In genomic region chr1:190477687-190478192, GRCh38 we compare ENCODE assay signal across 9 cellular contexts. TPM values are rescaled to one million over a fixed set of nuclear protein-coding genes. Genes with fewer than 3 reads are reported as not detected.
DNase-seq lines count a peak whose midpoint lies in the region; ATAC-seq and TF ChIP-seq lines count a peak whose summit lies in the region.
"Had no signal": no experiment of that assay in that cellular context is flagged by ENCODE, and none has a peak within 500 bp of the region (broad histone marks: within the 10 kb centered on the region; RNA-seq: fewer than 3 reads in every experiment).

Gene BRINP3 (minus strand): TSS chr1:190477864.

- peak within 1 kb of the TSS; percentile 73; the same call in 1 of the 2 replicates for H3K9ac ChIP-seq in iPS-20b (ENCODE audit: low read depth, low read length)

- H3K27me3 ChIP-seq in ascending aorta (no peaks in the 10 kb centered on the region), iPS-20b (ENCODE audit: insufficient read depth, low read length) (peaks cover 59% of the 10 kb centered on the region), thyroid gland (no peaks in the 10 kb centered on the region)

- 12 to 15% methylated on average over 9 of the region's 9 CpGs for WGBS in thyroid gland, 2 donors

- peaks cover 0 to 3% of the 10 kb centered on the region in 2 donors for H3K4me1 ChIP-seq in ascending aorta
- peaks cover 16% of the 10 kb centered on the region; the same call in 1 of the 2 replicates for H3K4me1 ChIP-seq in iPS-20b (ENCODE audit: insufficient read depth, low read length)
- H3K4me1 ChIP-seq in thyroid gland: peaks cover 0 to 3% of the 10 kb centered on the region in 2 donors

- no peaks in the 10 kb centered on the region for H3K9me3 ChIP-seq in ascending aorta
- H3K9me3 ChIP-seq in iPS-20b (ENCODE audit: insufficient read depth, low read depth, low read length): no peaks in the 10 kb centered on the region
- no peaks in the 10 kb centered on the region for H3K9me3 ChIP-seq in thyroid gland

- H3K27ac ChIP-seq in ascending aorta (no peak within 1 kb of the TSS), iPS-20b (ENCODE audit: low read length) (no peak within 1 kb of the TSS), temporal lobe (ENCODE audit: low read depth, low read length) (peak within 1 kb of the TSS; percentile 71), thyroid gland (no peak within 1 kb of the TSS)

- DNase-seq in NCI-H1105 treated with DMSO at 0.1 percent for 48 hours (lab: John Stamatoyannopoulos, UW) (peak; percentile 47), NCI-H1105 (lab: John Stamatoyannopoulos, UW) (no peak), ascending aorta (ENCODE audit: low spot score in 2 of 2) (no peak), thyroid gland (no peak), T1000 (lab: John Stamatoyannopoulos, UW) (no peak)
- DNase-seq: NCI-H1930 had no signal

- ATAC-seq in HG03280 (IDR thresholded peaks at IDR 0.05; ENCODE audit: unreplicated experiment): no peak

- intact Hi-C loops in ascending aorta (cut with DNase I): no loop called here
- intact Hi-C loops in thyroid gland (cut with DNase I): no loop called here

- TF ChIP-seq CTCF in ascending aorta (IDR thresholded peaks at IDR 0.05): no peak
- no peak for TF ChIP-seq CTCF in thyroid gland (IDR thresholded peaks at IDR 0.05)

- TF ChIP-seq POLR2A in thyroid gland (IDR thresholded peaks at IDR 0.05): no peak

- H3K4me3 ChIP-seq in ascending aorta (peak within 1 kb of the TSS; percentile 33 to 50), iPS-20b (ENCODE audit: low read length) (peak within 1 kb of the TSS; percentile 77), thyroid gland (replicated peaks in 1 of 3) (peak within 1 kb of the TSS in 1 of 3 donors; percentile 20)

- H3K36me3 ChIP-seq in ascending aorta (no peaks in the 10 kb centered on the region), iPS-20b (ENCODE audit: insufficient read depth, low read depth, low read length) (no peaks in the 10 kb centered on the region), thyroid gland (no peaks in the 10 kb centered on the region)

RNA-seq across cellular contexts. Expression of gene BRINP3, which starts in this region (rescaled TPM):
- 1.5 TPM for total RNA-seq in ascending aorta
- 38.6 TPM for total RNA-seq in temporal lobe
- 1 to 10 TPM; 2.0 to 6.6 (median 2.7) TPM for total RNA-seq in thyroid gland
